27 cellular contexts compared by ENCODE assay signal in the genomic region with DNA sequence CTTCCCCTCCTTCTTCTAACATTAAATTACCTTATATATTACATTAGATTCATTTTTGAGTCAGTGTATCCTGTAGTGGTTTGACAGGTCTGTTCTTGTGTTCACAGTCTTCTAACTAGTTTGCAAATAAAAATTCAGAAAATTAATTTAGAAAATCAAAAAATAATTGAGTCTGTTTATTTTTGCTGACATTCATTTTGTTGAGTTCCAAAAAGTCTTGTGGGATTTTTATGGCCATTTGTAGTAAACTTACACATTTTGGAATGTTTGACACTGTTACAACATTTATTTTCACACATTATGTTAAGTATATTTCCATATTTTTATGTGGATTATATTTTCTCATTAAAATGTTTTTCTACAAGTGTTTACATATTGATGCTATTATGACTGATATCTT. TPM values are rescaled to one million over a fixed set of nuclear protein-coding genes. Genes with fewer than 3 reads are reported as not detected.
DNase-seq lines count a peak whose midpoint lies in the region; ATAC-seq, FAIRE-seq and TF ChIP-seq lines count a peak whose summit lies in the region.
"Had no signal": no experiment of that assay in that cellular context is flagged by ENCODE, and none has a peak within 500 bp of the region (broad histone marks: within the 10 kb centered on the region; RNA-seq: fewer than 3 reads in every experiment).

No MANE protein-coding gene starts in this region.

- no peak for TF ChIP-seq CTCF in IMR-90 (conservative IDR thresholded peaks at IDR 0.05; ENCODE audit: low read depth, low read length)
- TF ChIP-seq CTCF in chondrocyte (IDR thresholded peaks at IDR 0.05): no peak
- no peak for TF ChIP-seq CTCF in heart right ventricle (IDR thresholded peaks at IDR 0.05)
- no peak for TF ChIP-seq CTCF in kidney (IDR thresholded peaks at IDR 0.05; ENCODE audit: borderline replicate concordance, extremely low read depth, insufficient read depth)
- no peak for TF ChIP-seq CTCF in colonic mucosa (IDR thresholded peaks at IDR 0.05)

- DNase-seq in IMR-90 (no peak), SK-N-MC (ENCODE audit: low read depth, low spot score) (no peak), chondrocyte (ENCODE audit: low spot score) (no peak), heart right ventricle (no peak), kidney (no peak), colonic mucosa (no peak)
- no peak for DNase-seq in natural killer cell treated with Interleukin-12 subunit alpha and Interleukin-12 subunit beta and Interleukin-15 and Interleukin-18, amount 100 ng/mL, for 72 hours (ENCODE audit: low spot score)
- DNase-seq: 8988T; AML-193; BE2C; CD4-positive, alpha-beta T cell; CD8-positive, alpha-beta memory T cell; DMS 273 treated with DMSO at 0.1 percent for 48 hours; DMS79; EL; GDM1; GM23248; H7; HCEC 1CT had no signal

- H4K20me1 ChIP-seq in IMR-90 (ENCODE audit: insufficient read depth, low read length): peaks cover 61% of the 10 kb centered on the region

- H3K56ac ChIP-seq in IMR-90 (ENCODE audit: extremely low read depth, insufficient read depth, low read length): no peak overlapping the region

- H3K9me3 Mint-ChIP-seq in chondrocyte (ENCODE audit: low read depth): no peaks in the 10 kb centered on the region
- no peaks in the 10 kb centered on the region for H3K9me3 Mint-ChIP-seq in natural killer cell treated with Interleukin-12 subunit alpha and Interleukin-12 subunit beta and Interleukin-15 and Interleukin-18, amount 100 ng/mL, for 72 hours
- H3K9me3 Mint-ChIP-seq: CD4-positive, alpha-beta T cell; CD8-positive, alpha-beta memory T cell had no signal

- no peak overlapping the region for H4K8ac ChIP-seq in IMR-90 (ENCODE audit: low read depth in 2 of 2, low read length in 2 of 2)

- H2AK9ac ChIP-seq in IMR-90 (replicated peaks; ENCODE audit: low read depth, low read length, poor library complexity): no peak overlapping the region

- H3K27me3 ChIP-seq in IMR-90 (ENCODE audit: control insufficient read depth, insufficient read depth, low read length) (no peaks in the 10 kb centered on the region), heart right ventricle (no peaks in the 10 kb centered on the region), colonic mucosa (no peaks in the 10 kb centered on the region)
- H3K27me3 ChIP-seq: BE2C; BLaER1 treated with 17β-estradiol and CSF1 and Interleukin-3, amounts not matched to agents 10 nM and 100 nM had no signal

- H3K9me3 ChIP-seq in IMR-90 (ENCODE audit: control insufficient read depth, insufficient read depth, low read length): no peaks in the 10 kb centered on the region
- H3K9me3 ChIP-seq in SK-N-MC (ENCODE audit: low read depth, low read length): no peaks in the 10 kb centered on the region
- no peaks in the 10 kb centered on the region for H3K9me3 ChIP-seq in heart right ventricle
- H3K9me3 ChIP-seq in kidney (ENCODE audit: control insufficient read depth in 1 of 2, low read length in 2 of 2): no peaks in the 10 kb centered on the region
- no peaks in the 10 kb centered on the region for H3K9me3 ChIP-seq in colonic mucosa
- H3K9me3 ChIP-seq: A549, BE2C had no signal

- no peaks in the 10 kb centered on the region for H3K36me3 Mint-ChIP-seq in chondrocyte (ENCODE audit: low read depth)
- H3K36me3 Mint-ChIP-seq in natural killer cell treated with Interleukin-12 subunit alpha and Interleukin-12 subunit beta and Interleukin-15 and Interleukin-18, amount 100 ng/mL, for 72 hours: peaks cover 4% of the 10 kb centered on the region

- no peak for TF ChIP-seq POLR2A in IMR-90 (IDR thresholded peaks at IDR 0.05; ENCODE audit: low read depth, low read length)

- no peak overlapping the region for H3K4me2 ChIP-seq in IMR-90 (ENCODE audit: low read depth, low read length)
- H3K4me2 ChIP-seq: A549; BLaER1 treated with 17β-estradiol and CSF1 and Interleukin-3, amounts not matched to agents 10 nM and 100 nM had no signal

- H2BK20ac ChIP-seq in IMR-90 (ENCODE audit: low read depth, low read length): no peak overlapping the region

- H3K9ac ChIP-seq in IMR-90 (ENCODE audit: low read depth, low read length) (no peak overlapping the region), SK-N-MC (ENCODE audit: insufficient read length) (peak overlapping the region; percentile 32), kidney (ENCODE audit: low read length in 2 of 2) (no peak overlapping the region), colonic mucosa (ENCODE audit: low read depth in 2 of 2, low read length in 2 of 2) (no peak overlapping the region)
- H3K9ac ChIP-seq: BLaER1 treated with 17β-estradiol and CSF1 and Interleukin-3, amounts not matched to agents 10 nM and 100 nM; GM23248 had no signal

- no peak overlapping the region for H3K4me3 ChIP-seq in IMR-90 (ENCODE audit: insufficient read depth, low read depth, low read length)
- H3K4me3 ChIP-seq in SK-N-MC: no peak overlapping the region; the same call in 1 of the 2 replicates
- no peak overlapping the region for H3K4me3 ChIP-seq in heart right ventricle
- no peak overlapping the region for H3K4me3 ChIP-seq in kidney (ENCODE audit: low read length in 2 of 2)
- H3K4me3 ChIP-seq in colonic mucosa: no peak overlapping the region
- H3K4me3 ChIP-seq: A549; BLaER1 treated with 17β-estradiol and CSF1 and Interleukin-3, amounts not matched to agents 10 nM and 100 nM; GM23248 had no signal

- POLR2A ChIA-PET in IMR-90 (lab: Charles Lee; ENCODE audit: unreplicated experiment): no interaction called here

- no peak overlapping the region for H2AK5ac ChIP-seq in IMR-90 (ENCODE audit: low read depth, low read length)

- H3K27ac Mint-ChIP-seq in chondrocyte (ENCODE audit: unreplicated experiment): peak overlapping the region; percentile 13
- peak overlapping the region; percentile 93 to 94 for H3K27ac Mint-ChIP-seq in natural killer cell treated with Interleukin-12 subunit alpha and Interleukin-12 subunit beta and Interleukin-15 and Interleukin-18, amount 100 ng/mL, for 72 hours
- H3K27ac Mint-ChIP-seq: CD4-positive, alpha-beta T cell had no signal

- H3K27ac ChIP-seq in IMR-90 (ENCODE audit: insufficient read depth, low read length): no peak overlapping the region
- H3K27ac ChIP-seq in SK-N-MC: peak overlapping the region; percentile 60; the same call in 1 of the 2 replicates
- H3K27ac ChIP-seq in heart right ventricle: no peak overlapping the region
- no peak overlapping the region for H3K27ac ChIP-seq in kidney (ENCODE audit: low read depth in 2 of 2, low read length in 2 of 2)
- no peak overlapping the region for H3K27ac ChIP-seq in colonic mucosa
- H3K27ac ChIP-seq: A549; BLaER1 treated with 17β-estradiol and CSF1 and Interleukin-3, amounts not matched to agents 10 nM and 100 nM; GM23248 had no signal

- no peak overlapping the region for H3K14ac ChIP-seq in IMR-90 (replicated peaks; ENCODE audit: low read depth, low read length)

- intact Hi-C loops in IMR-90 (cut with micrococcal nuclease): no loop called here
- intact Hi-C loops in heart right ventricle (cut with DNase I): no loop called here
- intact Hi-C loops in kidney (cut with DNase I): no loop called here
- intact Hi-C loops in colonic mucosa (cut with DNase I): no loop called here

- peaks cover 21% of the 10 kb centered on the region for H3K9me1 ChIP-seq in IMR-90 (ENCODE audit: insufficient read depth, low read length)

- no peak for TF ChIP-seq RAD21 in IMR-90 (IDR thresholded peaks at IDR 0.05; ENCODE audit: low read length)

- in situ Hi-C loops in IMR-90 (cut with MboI; ENCODE audit: low sequenced_read_pairs): no loop called here

- ATAC-seq in IMR-90 (ENCODE audit: low read depth) (no peak), GM18502 (IDR thresholded peaks at IDR 0.05; ENCODE audit: poor library complexity, unreplicated experiment) (no peak), heart right ventricle (no peak)
- ATAC-seq in natural killer cell treated with Interleukin-12 subunit alpha and Interleukin-12 subunit beta and Interleukin-15 and Interleukin-18, amount 100 ng/mL, for 72 hours: no peak
- ATAC-seq: A549 had no signal

- CTCF ChIA-PET in IMR-90 (lab: Yijun Ruan, JAX): no interaction called here

- no peak overlapping the region for H4K91ac ChIP-seq in IMR-90 (ENCODE audit: insufficient read depth, low read depth, low read length)

- H3K4me3 Mint-ChIP-seq in chondrocyte (ENCODE audit: unreplicated experiment): no peak overlapping the region
- peak overlapping the region; percentile 45 for H3K4me3 Mint-ChIP-seq in natural killer cell treated with Interleukin-12 subunit alpha and Interleukin-12 subunit beta and Interleukin-15 and Interleukin-18, amount 100 ng/mL, for 72 hours
- H3K4me3 Mint-ChIP-seq: CD14-positive monocyte; CD4-positive, alpha-beta T cell; CD8-positive, alpha-beta memory T cell had no signal

- no peak overlapping the region for H2BK15ac ChIP-seq in IMR-90 (ENCODE audit: low read depth, low read length)

- H3K27me3 Mint-ChIP-seq in chondrocyte (ENCODE audit: low read depth): no peaks in the 10 kb centered on the region
- H3K27me3 Mint-ChIP-seq in natural killer cell treated with Interleukin-12 subunit alpha and Interleukin-12 subunit beta and Interleukin-15 and Interleukin-18, amount 100 ng/mL, for 72 hours: no peaks in the 10 kb centered on the region
- H3K27me3 Mint-ChIP-seq: CD4-positive, alpha-beta T cell; CD8-positive, alpha-beta memory T cell had no signal

- H2AFZ ChIP-seq in IMR-90 (replicated peaks; ENCODE audit: low read length, poor library complexity): no peak overlapping the region
- H2AFZ ChIP-seq: GM23248 had no signal

- no peak overlapping the region for H2BK5ac ChIP-seq in IMR-90 (ENCODE audit: low read depth, low read length, poor library complexity, severe bottlenecking)

- H3K4ac ChIP-seq in IMR-90 (ENCODE audit: low read depth, low read length): no peak overlapping the region

- dilution Hi-C loops in IMR-90 (cut with HindIII; ENCODE audit: low sequenced_read_pairs, unreplicated experiment): no loop called here

- FAIRE-seq in kidney (lab: Jason Lieb, UNC): no peak
- FAIRE-seq: A549, D721Med, GM12892, GM19239, H1 had no signal

- no TSS peak for BruUV-seq in IMR-90 (replicated peaks; lab: Mats Ljungman, UMichigan)

- H3K4me1 ChIP-seq in IMR-90 (ENCODE audit: control insufficient read depth, insufficient read depth, low read length): peaks cover 2% of the 10 kb centered on the region
- H3K4me1 ChIP-seq in heart right ventricle: peaks cover 0 to 33% (median 17%) of the 10 kb centered on the region in 9 donors
- H3K4me1 ChIP-seq in kidney (ENCODE audit: control insufficient read depth in 1 of 2, insufficient read depth in 1 of 2, low read depth in 1 of 2, low read length in 2 of 2): no peaks in the 10 kb centered on the region
- no peaks in the 10 kb centered on the region for H3K4me1 ChIP-seq in colonic mucosa
- H3K4me1 ChIP-seq: A549, BE2C had no signal

- H3K23ac ChIP-seq in IMR-90 (ENCODE audit: low read depth, low read length): no peak overlapping the region

- no peak overlapping the region for H2BK120ac ChIP-seq in IMR-90 (ENCODE audit: low read depth, low read length)

- H4K5ac ChIP-seq in IMR-90 (ENCODE audit: low read depth, low read length): no peak overlapping the region

- peaks cover 19 to 70% of the 10 kb centered on the region in 2 experiments for H3K79me1 ChIP-seq in IMR-90 (ENCODE audit: low read depth in 1 of 2, low read length in 2 of 2)

- peaks cover 6% of the 10 kb centered on the region for H3K36me3 ChIP-seq in IMR-90 (ENCODE audit: control insufficient read depth, insufficient read depth, low read length)
- no peaks in the 10 kb centered on the region for H3K36me3 ChIP-seq in SK-N-MC (ENCODE audit: insufficient read depth, low read length)
- H3K36me3 ChIP-seq in heart right ventricle: no peaks in the 10 kb centered on the region
- H3K36me3 ChIP-seq in kidney (ENCODE audit: control insufficient read depth in 1 of 2, insufficient read depth in 2 of 2, low read length in 2 of 2): no peaks in the 10 kb centered on the region
- no peaks in the 10 kb centered on the region for H3K36me3 ChIP-seq in colonic mucosa
- H3K36me3 ChIP-seq: BE2C had no signal

- H3K4me1 Mint-ChIP-seq in chondrocyte (ENCODE audit: low read depth): peaks cover 31% of the 10 kb centered on the region
- H3K4me1 Mint-ChIP-seq in natural killer cell treated with Interleukin-12 subunit alpha and Interleukin-12 subunit beta and Interleukin-15 and Interleukin-18, amount 100 ng/mL, for 72 hours (ENCODE audit: low read depth in 2 of 2): peaks cover 46 to 48% of the 10 kb centered on the region in 2 donors

- H3K18ac ChIP-seq in IMR-90 (ENCODE audit: low read depth, low read length): no peak overlapping the region

RNA-seq across cellular contexts. Expression of a gene that starts 16.3 kb away (rescaled TPM):
- 56.6 and 62.8 TPM in 2 replicates for total RNA-seq in IMR-90 (2012; rRNA removed)
- 34.8 and 34.9 TPM in 2 replicates for polyA plus RNA-seq in IMR-90 (2012; rRNA removed)
- polyA plus RNA-seq in IMR-90 (2012; cell fraction: cytosol; rRNA removed): 10.0 and 16.1 TPM in 2 replicates
- polyA plus RNA-seq in IMR-90 (2012; cell fraction: nucleus; rRNA removed; ENCODE audit: low replicate concordance): 16.5 and 73.5 TPM in 2 replicates
- total RNA-seq in chondrocyte: 26.8 to 29.5 TPM (median 27.9 TPM) in 3 replicates
- 10 to 100 TPM; 33.2 to 44.8 TPM for total RNA-seq in natural killer cell treated with Interleukin-12 subunit alpha and Interleukin-12 subunit beta and Interleukin-15 and Interleukin-18, amount 100 ng/mL, for 72 hours
- total RNA-seq in heart right ventricle: 10 to 100 TPM; 13.3 to 23.4 (median 17.4) TPM
- polyA plus RNA-seq in heart right ventricle: 10 to 100 TPM in 1 of 2 donors, 1 to 10 TPM in 1; 7.2 to 10.8 TPM
- total RNA-seq in kidney: 26.8 TPM
- 12.8 TPM for polyA plus RNA-seq in kidney (ENCODE audit: insufficient read depth, low read depth, low replicate concordance)
- total RNA-seq in colonic mucosa: 10 to 100 TPM; 19.1 to 25.1 TPM
